8 cellular contexts compared by ENCODE assay signal in the genomic region with DNA sequence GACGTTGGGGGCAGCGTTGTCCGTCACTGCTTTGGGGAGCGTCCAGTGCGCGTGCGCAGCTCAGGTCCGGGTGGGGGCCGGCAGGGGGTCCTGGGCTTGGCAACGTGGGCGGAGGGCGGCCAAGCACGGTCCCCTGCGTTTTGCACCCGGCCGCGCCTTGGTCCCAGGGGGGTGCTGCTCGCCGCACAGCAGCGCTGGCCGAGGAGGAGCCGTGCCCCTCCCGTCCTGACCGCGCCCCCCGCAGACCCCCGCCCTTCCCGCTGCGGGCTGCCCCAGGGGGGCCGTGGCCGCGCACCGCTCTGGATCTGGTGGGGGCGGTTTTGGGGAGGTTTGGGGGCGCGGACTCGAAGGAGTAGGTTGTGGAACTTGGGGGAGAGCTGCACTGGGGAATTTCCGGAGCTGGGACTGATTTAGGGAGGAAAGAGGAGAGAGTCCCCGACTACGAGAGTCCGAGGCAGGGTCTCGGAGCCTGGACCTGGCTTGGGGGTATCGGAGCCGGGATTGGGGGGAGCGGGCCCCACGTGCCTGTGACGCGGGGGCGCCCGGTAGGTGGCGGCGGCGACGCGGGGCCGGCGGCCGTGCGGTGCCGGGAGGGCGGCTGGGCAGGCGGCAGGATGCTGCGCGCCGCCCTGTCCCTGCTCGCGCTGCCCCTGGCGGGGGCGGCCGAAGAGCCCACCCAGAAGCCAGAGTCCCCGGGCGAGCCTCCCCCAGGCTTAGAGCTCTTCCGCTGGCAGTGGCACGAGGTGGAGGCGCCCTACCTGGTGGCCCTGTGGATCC. TPM values are rescaled to one million over a fixed set of nuclear protein-coding genes. Genes with fewer than 3 reads are reported as not detected.
DNase-seq lines count a peak whose midpoint lies in the region; ATAC-seq and TF ChIP-seq lines count a peak whose summit lies in the region.

A gene with protein sequence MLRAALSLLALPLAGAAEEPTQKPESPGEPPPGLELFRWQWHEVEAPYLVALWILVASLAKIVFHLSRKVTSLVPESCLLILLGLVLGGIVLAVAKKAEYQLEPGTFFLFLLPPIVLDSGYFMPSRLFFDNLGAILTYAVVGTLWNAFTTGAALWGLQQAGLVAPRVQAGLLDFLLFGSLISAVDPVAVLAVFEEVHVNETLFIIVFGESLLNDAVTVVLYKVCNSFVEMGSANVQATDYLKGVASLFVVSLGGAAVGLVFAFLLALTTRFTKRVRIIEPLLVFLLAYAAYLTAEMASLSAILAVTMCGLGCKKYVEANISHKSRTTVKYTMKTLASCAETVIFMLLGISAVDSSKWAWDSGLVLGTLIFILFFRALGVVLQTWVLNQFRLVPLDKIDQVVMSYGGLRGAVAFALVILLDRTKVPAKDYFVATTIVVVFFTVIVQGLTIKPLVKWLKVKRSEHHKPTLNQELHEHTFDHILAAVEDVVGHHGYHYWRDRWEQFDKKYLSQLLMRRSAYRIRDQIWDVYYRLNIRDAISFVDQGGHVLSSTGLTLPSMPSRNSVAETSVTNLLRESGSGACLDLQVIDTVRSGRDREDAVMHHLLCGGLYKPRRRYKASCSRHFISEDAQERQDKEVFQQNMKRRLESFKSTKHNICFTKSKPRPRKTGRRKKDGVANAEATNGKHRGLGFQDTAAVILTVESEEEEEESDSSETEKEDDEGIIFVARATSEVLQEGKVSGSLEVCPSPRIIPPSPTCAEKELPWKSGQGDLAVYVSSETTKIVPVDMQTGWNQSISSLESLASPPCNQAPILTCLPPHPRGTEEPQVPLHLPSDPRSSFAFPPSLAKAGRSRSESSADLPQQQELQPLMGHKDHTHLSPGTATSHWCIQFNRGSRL (plus strand): TSS at position 579 of the 777 bp plus-strand sequence. CDS start 36 bp downstream, at position 615.

- H3K4me1 ChIP-seq in Panc1 (ENCODE audit: control insufficient read depth, insufficient read depth, low read length) (peaks cover 7% of the 10 kb centered on the region), mesodermal cell (ENCODE audit: control insufficient read depth, insufficient read depth, low read length, poor library complexity, severe bottlenecking) (peaks cover 31% of the 10 kb centered on the region)

- POLR2A ChIA-PET in activated CD4-positive, alpha-beta T cell treated with anti-CD3 and anti-CD28 coated beads for 36 hours (lab: Charles Lee): interaction anchor here (0.6 to 2.1 kb wide), 3 partner anchors 16 to 25 kb away, joined by 3 to 9 read pairs (median 3); a partner anchor contains a TSS
- POLR2A ChIA-PET in Panc1 (lab: Charles Lee): interaction anchor here (0.6 kb wide), 1 partner anchor 304 kb away, joined by 7 read pairs; no protein-coding TSS in a partner anchor

- no TSS peak for BruUV-seq in Panc1 (replicated peaks; lab: Mats Ljungman, UMichigan)

- H3K4me3 ChIP-seq in Panc1 (ENCODE audit: low read depth in 2 of 2, low read length in 2 of 2): peak within 1 kb of the TSS; percentile 64 to 73
- peak within 1 kb of the TSS; percentile 86 for H3K4me3 ChIP-seq in mesodermal cell (ENCODE audit: extremely low read depth, insufficient read depth, low read length, poor library complexity, severe bottlenecking)

- CTCF ChIA-PET in activated CD4-positive, alpha-beta T cell treated with anti-CD3 and anti-CD28 coated beads for 36 hours (lab: Charles Lee): interaction anchor here (0.6 to 1.4 kb wide), 10 partner anchors 8 to 230 kb away, joined by 3 to 5 read pairs (median 3); a partner anchor contains a TSS
- CTCF ChIA-PET in Panc1 (lab: Charles Lee): no interaction called here

- WGBS in mesodermal cell (ENCODE audit: insufficient coverage in 2 of 2), 2 experiments: 0 to 1% methylated on average over 55 to 60 of the region's 75 CpGs

- no peaks in the 10 kb centered on the region for H3K9me3 Mint-ChIP-seq in activated CD4-positive, alpha-beta T cell treated with anti-CD3 and anti-CD28 coated beads for 36 hours (ENCODE audit: low read depth)
- H3K9me3 Mint-ChIP-seq in dendritic cell treated with granulocyte-macrophage colony-stimulating factor and Interleukin-4, amounts not matched to agents 40 ng/mL and 50 ng/mL, for 4 days: no peaks in the 10 kb centered on the region

- H3K36me3 Mint-ChIP-seq in activated CD4-positive, alpha-beta T cell treated with anti-CD3 and anti-CD28 coated beads for 36 hours (ENCODE audit: low read depth): peaks cover 4% of the 10 kb centered on the region
- peaks cover 10% of the 10 kb centered on the region for H3K36me3 Mint-ChIP-seq in dendritic cell treated with granulocyte-macrophage colony-stimulating factor and Interleukin-4, amounts not matched to agents 40 ng/mL and 50 ng/mL, for 4 days (ENCODE audit: low read depth)

- peak within 1 kb of the TSS; percentile 79 for H3K27ac Mint-ChIP-seq in activated CD4-positive, alpha-beta T cell treated with anti-CD3 and anti-CD28 coated beads for 36 hours
- peak within 1 kb of the TSS; percentile 88 for H3K27ac Mint-ChIP-seq in dendritic cell treated with granulocyte-macrophage colony-stimulating factor and Interleukin-4, amounts not matched to agents 40 ng/mL and 50 ng/mL, for 4 days

- DNase-seq in activated CD4-positive, alpha-beta T cell treated with anti-CD3 and anti-CD28 coated beads for 36 hours: peak; percentile 56
- no peak for DNase-seq in activated CD4-positive, alpha-beta T cell treated with anti-CD3 and anti-CD28 coated beads, Interleukin-2, amount 50 U/mL, for 4 hours
- DNase-seq in Panc1 (ENCODE audit: low read depth, low spot score): no peak
- no peak for DNase-seq in sciatic nerve (ENCODE audit: low spot score)
- DNase-seq in NCI-H187 treated with DMSO at 0.1 percent for 48 hours (lab: John Stamatoyannopoulos, UW): no peak

- H3K4me3 Mint-ChIP-seq in activated CD4-positive, alpha-beta T cell treated with anti-CD3 and anti-CD28 coated beads for 36 hours: peak within 1 kb of the TSS; percentile 87
- peak within 1 kb of the TSS; percentile 89 for H3K4me3 Mint-ChIP-seq in dendritic cell treated with granulocyte-macrophage colony-stimulating factor and Interleukin-4, amounts not matched to agents 40 ng/mL and 50 ng/mL, for 4 days

- in situ Hi-C loops in Panc1 (cut with HindIII; ENCODE audit: low pct_unique_long_range_greater_than_20kb, low sequenced_read_pairs): no loop called here

- ATAC-seq in activated CD4-positive, alpha-beta T cell treated with anti-CD3 and anti-CD28 coated beads for 36 hours: no peak
- ATAC-seq in Panc1 (peak; percentile 29), HG03095 (IDR thresholded peaks at IDR 0.05; ENCODE audit: unreplicated experiment) (no peak), sciatic nerve (no peak)

- TF ChIP-seq CTCF in Panc1 (IDR thresholded peaks at IDR 0.05): no peak; the same call in 1 of the 2 replicates

- intact Hi-C loops in activated CD4-positive, alpha-beta T cell treated with anti-CD3 and anti-CD28 coated beads for 36 hours (cut with DNase I, micrococcal nuclease): loop anchor here (5.0 to 10.0 kb wide), 3 partner anchors 414 to 689 kb away; a partner anchor contains a TSS
- intact Hi-C loops in Panc1 (cut with micrococcal nuclease; ENCODE audit: unreplicated experiment) (no loop called here), sciatic nerve (cut with DNase I) (no loop called here)
- intact Hi-C loops in dendritic cell treated with granulocyte-macrophage colony-stimulating factor and Interleukin-4, amounts not matched to agents 40 ng/mL and 50 ng/mL, for 4 days (cut with micrococcal nuclease): no loop called here

- no peaks in the 10 kb centered on the region; the same call in 1 of the 2 replicates for H3K36me3 ChIP-seq in Panc1 (ENCODE audit: control insufficient read depth, insufficient read depth, low read length)
- peaks cover under 1% of the 10 kb centered on the region for H3K36me3 ChIP-seq in mesodermal cell (ENCODE audit: control insufficient read depth, insufficient read depth, low read length)

- peaks cover 11% of the 10 kb centered on the region for H3K27me3 Mint-ChIP-seq in activated CD4-positive, alpha-beta T cell treated with anti-CD3 and anti-CD28 coated beads for 36 hours
- H3K27me3 Mint-ChIP-seq in dendritic cell treated with granulocyte-macrophage colony-stimulating factor and Interleukin-4, amounts not matched to agents 40 ng/mL and 50 ng/mL, for 4 days: peaks cover 38% of the 10 kb centered on the region

- no peaks in the 10 kb centered on the region for H3K9me3 ChIP-seq in Panc1 (ENCODE audit: control insufficient read depth, insufficient read depth, low read depth, low read length)
- H3K9me3 ChIP-seq in mesodermal cell (ENCODE audit: control insufficient read depth, low read length): no peaks in the 10 kb centered on the region

- no peak within 1 kb of the TSS for H3K27ac ChIP-seq in Panc1 (ENCODE audit: low read length)
- H3K27ac ChIP-seq in mesodermal cell (ENCODE audit: low read depth, low read length, severe bottlenecking): peak within 1 kb of the TSS; percentile 3

- H3K4me1 Mint-ChIP-seq in activated CD4-positive, alpha-beta T cell treated with anti-CD3 and anti-CD28 coated beads for 36 hours: peaks cover 46% of the 10 kb centered on the region
- peaks cover 50% of the 10 kb centered on the region for H3K4me1 Mint-ChIP-seq in dendritic cell treated with granulocyte-macrophage colony-stimulating factor and Interleukin-4, amounts not matched to agents 40 ng/mL and 50 ng/mL, for 4 days (ENCODE audit: low read depth)

- H3K27me3 ChIP-seq in Panc1 (ENCODE audit: control insufficient read depth, insufficient read depth, low read length): no peaks in the 10 kb centered on the region

RNA-seq across cellular contexts. Expression of the gene that starts here (rescaled TPM):
- 1 to 10 TPM; 4.5 to 5.5 TPM for total RNA-seq in activated CD4-positive, alpha-beta T cell treated with anti-CD3 and anti-CD28 coated beads for 36 hours
- 1.7 TPM for total RNA-seq in Panc1 (2021; ENCODE audit: unreplicated experiment)
- 2.3 TPM for polyA plus RNA-seq in Panc1 (2012; ENCODE audit: insufficient read length)
- 8.8 TPM for polyA plus RNA-seq in mesodermal cell (2013, experiment 1 of 2)
- polyA plus RNA-seq in mesodermal cell (2013, experiment 2 of 2): 7.5 TPM
- 1.2 TPM for total RNA-seq in sciatic nerve

Comparison
In these comparisons a context has a peak if more than half of its experiments do, and no peak if none do; other contexts are left out.
1. intact Hi-C loops: an anchor here in activated CD4-positive, alpha-beta T cell treated with anti-CD3 and anti-CD28 coated beads for 36 hours (5.0 to 10.0 kb wide); none called in Panc1, dendritic cell treated with granulocyte-macrophage colony-stimulating factor and Interleukin-4, amounts not matched to agents 40 ng/mL and 50 ng/mL, for 4 days and sciatic nerve.